ENCODE assay signal across 1 cellular context in the genomic region with DNA sequence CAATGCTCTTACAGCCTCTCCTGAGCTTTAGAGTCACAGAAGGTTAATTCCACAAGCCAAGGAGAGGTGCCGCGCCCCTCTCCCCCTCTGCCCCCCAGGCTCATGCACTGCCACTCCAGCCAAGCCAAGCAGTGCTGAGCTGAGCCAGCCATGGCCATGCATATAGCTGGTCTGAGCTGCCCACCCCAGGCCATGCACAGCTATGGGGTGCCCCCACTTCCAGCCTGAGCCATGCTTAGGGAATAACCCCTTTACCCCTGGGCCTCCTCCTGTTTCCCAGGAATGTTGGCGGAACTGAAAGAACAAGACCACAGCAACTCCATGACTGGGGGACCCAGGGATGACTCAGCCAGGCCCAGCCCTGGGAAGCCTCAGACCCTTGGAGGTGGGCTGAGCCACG.
TF ChIP-seq lines count a peak whose summit lies in the region.

No MANE protein-coding gene starts in this region.

TF ChIP-seq in K562, 482 proteins besides CTCF, POLR2A, EP300 and RAD21:
- no peak for TF ChIP-seq BRD9 (IDR thresholded peaks at IDR 0.05; ENCODE audit: low read depth, partially characterized antibody)
- TF ChIP-seq PTTG1 (tag; IDR thresholded peaks at IDR 0.05; ENCODE audit: low read depth), result no peak
- 0 out of 2 replicates have a peak, but pooled peaks have one; percentile 35 for TF ChIP-seq ZNF511 (CRISPR knock-in tag; IDR thresholded peaks at IDR 0.05)
TF ChIP-seq in K562: peak in this region for 1.
